ENCODE assay signal across 8 cellular contexts in the genomic region with DNA sequence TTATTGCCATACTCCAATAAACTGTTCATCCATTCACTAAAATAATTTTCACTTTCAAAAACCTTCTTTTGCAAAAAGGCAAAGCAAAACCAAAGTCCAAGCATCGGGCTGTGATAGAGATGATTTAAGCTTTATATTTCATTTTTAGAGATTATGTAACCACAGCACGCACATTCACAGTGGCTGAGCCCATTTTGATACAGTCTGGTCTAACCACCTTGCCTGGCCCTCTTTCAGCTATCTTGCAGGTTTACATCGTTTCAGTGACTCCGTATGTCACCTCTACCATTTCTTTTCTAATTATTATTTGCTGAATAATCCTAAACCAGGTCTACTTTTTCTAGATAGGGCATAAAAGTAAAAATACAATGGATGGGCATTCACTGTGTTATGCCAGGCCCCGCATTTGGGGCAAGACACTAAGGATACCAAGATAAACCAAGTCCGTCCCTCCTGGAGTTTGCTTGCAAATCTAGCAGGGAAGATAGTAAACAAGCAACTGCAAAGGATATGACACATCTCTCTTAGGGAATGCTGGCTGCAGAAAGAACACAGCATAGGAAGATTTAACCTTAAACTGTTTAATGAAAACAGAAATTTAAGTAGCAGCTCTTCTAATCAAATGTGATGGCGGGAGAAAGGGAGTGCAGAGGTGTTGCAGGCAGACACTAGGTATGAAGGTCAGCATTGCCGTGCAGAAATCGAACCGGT. TPM values are rescaled to one million over a fixed set of nuclear protein-coding genes. Genes with fewer than 3 reads are reported as not detected.
DNase-seq lines count a peak whose midpoint lies in the region; TF ChIP-seq lines count a peak whose summit lies in the region.

No MANE protein-coding gene starts in this region.

- H3K4me3 ChIP-seq in astrocyte of the cerebellum (ENCODE audit: low read depth, low read length) (peak overlapping the region; percentile 79), liver (ENCODE audit: low read depth in 1 of 3, low read length in 3 of 3) (peak overlapping the region; percentile 76 to 95 (median 78)), urinary bladder (ENCODE audit: low read depth, low read length) (peak overlapping the region; percentile 84)

- H3K36me3 Mint-ChIP-seq in activated naive CD4-positive, alpha-beta T cell treated with anti-CD3 and anti-CD28 coated beads, Interleukin-2, amount 50 U/mL, for 24 hours, result peaks cover 7% of the 10 kb centered on the region

- no peak for DNase-seq in activated naive CD4-positive, alpha-beta T cell treated with anti-CD3 and anti-CD28 coated beads, Interleukin-2, amount 50 U/mL, for 16 hours
- no peak for DNase-seq in astrocyte of the cerebellum (ENCODE audit: low read depth)
- DNase-seq in central memory CD4-positive, alpha-beta T cell, result no peak
- DNase-seq in cerebellar nuclear complex (lab: John Stamatoyannopoulos, UW), result no peak
- DNase-seq in NCI-H2107 treated with DMSO at 0.1 percent for 48 hours (lab: John Stamatoyannopoulos, UW; ENCODE audit: unreplicated experiment), result no peak

- peaks cover 67% of the 10 kb centered on the region for H3K4me1 Mint-ChIP-seq in activated naive CD4-positive, alpha-beta T cell treated with anti-CD3 and anti-CD28 coated beads, Interleukin-2, amount 50 U/mL, for 24 hours

- 35% methylated on average over 10 of the region's 10 CpGs for WGBS in liver
- WGBS in urinary bladder, result 48% methylated on average over 10 of the region's 10 CpGs

- peak overlapping the region; percentile 95 for H3K27ac Mint-ChIP-seq in activated naive CD4-positive, alpha-beta T cell treated with anti-CD3 and anti-CD28 coated beads, Interleukin-2, amount 50 U/mL, for 24 hours

- H3K4me3 Mint-ChIP-seq in activated naive CD4-positive, alpha-beta T cell treated with anti-CD3 and anti-CD28 coated beads, Interleukin-2, amount 50 U/mL, for 24 hours, result peak overlapping the region; percentile 97

- no peaks in the 10 kb centered on the region for H3K27me3 ChIP-seq in liver (ENCODE audit: control insufficient read depth in 4 of 4, insufficient read depth in 4 of 4, low read length in 3 of 4)

- no peak for TF ChIP-seq RAD21 in liver (IDR thresholded peaks at IDR 0.05)

- peak overlapping the region in 1 of 2 donors; percentile 87 for H3K9ac ChIP-seq in liver (ENCODE audit: low read depth in 1 of 2, low read length in 2 of 2)

- H3K4me1 ChIP-seq in liver (ENCODE audit: control insufficient read depth in 4 of 4, insufficient read depth in 4 of 4, low read length in 3 of 4) (peaks cover 2 to 46% (median 37%) of the 10 kb centered on the region in 4 donors), urinary bladder (ENCODE audit: insufficient read depth) (peaks cover 2% of the 10 kb centered on the region)

- peaks cover 0 to 6% (median 2%) of the 10 kb centered on the region in 4 donors for H3K36me3 ChIP-seq in liver (ENCODE audit: control insufficient read depth in 4 of 4, insufficient read depth in 3 of 4, low read depth in 1 of 4, low read length in 3 of 4)
- no peaks in the 10 kb centered on the region for H3K36me3 ChIP-seq in urinary bladder (ENCODE audit: insufficient read depth)

- in situ Hi-C loops in astrocyte of the cerebellum (cut with HindIII; ENCODE audit: low sequenced_read_pairs), result no loop called here

- TF ChIP-seq CTCF in astrocyte of the cerebellum (IDR thresholded peaks at IDR 0.05; ENCODE audit: low read depth, low read length, missing control alignments), result no peak
- no peak for TF ChIP-seq CTCF in liver (IDR thresholded peaks at IDR 0.05; ENCODE audit: low read depth, low read length, missing input control)

- no peaks in the 10 kb centered on the region for H3K27me3 Mint-ChIP-seq in activated naive CD4-positive, alpha-beta T cell treated with anti-CD3 and anti-CD28 coated beads, Interleukin-2, amount 50 U/mL, for 24 hours

- H3K9me3 Mint-ChIP-seq in activated naive CD4-positive, alpha-beta T cell treated with anti-CD3 and anti-CD28 coated beads, Interleukin-2, amount 50 U/mL, for 24 hours, result no peaks in the 10 kb centered on the region

- H3K9me3 ChIP-seq in liver (ENCODE audit: control insufficient read depth in 4 of 4, low read length in 3 of 4), result no peaks in the 10 kb centered on the region

- H3K27ac ChIP-seq in liver (ENCODE audit: low read depth in 1 of 2, low read length in 2 of 2) (peak overlapping the region; percentile 3 to 95), urinary bladder (ENCODE audit: low read depth) (no peak overlapping the region)

TF ChIP-seq in liver, 16 proteins besides CTCF, POLR2A, EP300 and RAD21:
- TF ChIP-seq, protein P1, sequence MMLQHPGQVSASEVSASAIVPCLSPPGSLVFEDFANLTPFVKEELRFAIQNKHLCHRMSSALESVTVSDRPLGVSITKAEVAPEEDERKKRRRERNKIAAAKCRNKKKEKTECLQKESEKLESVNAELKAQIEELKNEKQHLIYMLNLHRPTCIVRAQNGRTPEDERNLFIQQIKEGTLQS (IDR thresholded peaks at IDR 0.05), result no peak
- TF ChIP-seq HNF4G (IDR thresholded peaks at IDR 0.05), result no peak
- TF ChIP-seq RXRA (IDR thresholded peaks at IDR 0.05), result no peak
- TF ChIP-seq EGR1 (IDR thresholded peaks at IDR 0.05; ENCODE audit: low read depth in 2 of 2), result no peak
- TF ChIP-seq TAF1 (conservative IDR thresholded peaks at IDR 0.05), result no peak

RNA-seq across cellular contexts. Expression of gene CASP3, which starts 1.7 kb away (rescaled TPM):
- total RNA-seq in liver (10 to 100 TPM; 13.2 to 30.1 TPM), urinary bladder (42.8 TPM)
- polyA plus RNA-seq in liver (10 to 100 TPM in 1 of 2 donors, 1 to 10 TPM in 1; 7.8 to 10.4 TPM), urinary bladder (15.1 TPM)

RNA-seq across cellular contexts. Expression of gene PRIMPOL, which starts 2.0 kb away (rescaled TPM):
- total RNA-seq in liver (1 to 10 TPM; 5.9 to 7.3 TPM), urinary bladder (51.3 TPM)
- polyA plus RNA-seq in liver (1 to 10 TPM; 2.2 to 5.0 TPM), urinary bladder (12.7 TPM)
